In genomic region chr1:155051342-155051776, GRCh38 we compare ENCODE assay signal across 8 cellular contexts. TPM values are rescaled to one million over a fixed set of nuclear protein-coding genes. Genes with fewer than 3 reads are reported as not detected.
DNase-seq lines count a peak whose midpoint lies in the region; ATAC-seq and TF ChIP-seq lines count a peak whose summit lies in the region.

No MANE protein-coding gene starts in this region.

- DNase-seq in HuH-7 (ENCODE audit: low spot score) (peak; percentile 40), NCI-H2196 (lab: John Stamatoyannopoulos, UW; ENCODE audit: unreplicated experiment) (no peak), DMS114 treated with DMSO at 0.1 percent for 48 hours (lab: John Stamatoyannopoulos, UW; ENCODE audit: unreplicated experiment) (no peak), NCI-H82 (lab: John Stamatoyannopoulos, UW) (no peak), DMS53 (lab: John Stamatoyannopoulos, UW) (no peak)
- DNase-seq in central memory CD8-positive, alpha-beta T cell (ENCODE audit: low spot score in 2 of 2) = no peak

- peaks cover 8% of the 10 kb centered on the region for H3K36me3 Mint-ChIP-seq in central memory CD8-positive, alpha-beta T cell (ENCODE audit: insufficient read depth)

- no peaks in the 10 kb centered on the region for H3K27me3 ChIP-seq in mononuclear cell (ENCODE audit: insufficient read depth, low read length)

- no peaks in the 10 kb centered on the region for H3K9me3 Mint-ChIP-seq in central memory CD8-positive, alpha-beta T cell

- H3K27me3 Mint-ChIP-seq in central memory CD8-positive, alpha-beta T cell = no peaks in the 10 kb centered on the region

- H3K4me3 ChIP-seq in mononuclear cell (ENCODE audit: low read length) = peak overlapping the region; percentile 50

- no peaks in the 10 kb centered on the region for H3K9me3 ChIP-seq in mononuclear cell (ENCODE audit: low read depth, low read length)

- ATAC-seq in central memory CD8-positive, alpha-beta T cell (replicated peaks; ENCODE audit: extremely low read depth, poor library complexity, severe bottlenecking) = peak; percentile 2

- H3K4me1 ChIP-seq in mononuclear cell (ENCODE audit: insufficient read depth, low read length) = peaks cover 34% of the 10 kb centered on the region

- peak; percentile 57 for TF ChIP-seq POLR2A in GM15510 (IDR thresholded peaks at IDR 0.05; ENCODE audit: borderline replicate concordance, extremely low read depth, insufficient read length)

- H3K4me1 Mint-ChIP-seq in central memory CD8-positive, alpha-beta T cell = peaks cover 22% of the 10 kb centered on the region

- peak overlapping the region; percentile 83 for H3K4me3 Mint-ChIP-seq in central memory CD8-positive, alpha-beta T cell

- H3K27ac Mint-ChIP-seq in central memory CD8-positive, alpha-beta T cell (ENCODE audit: low read depth) = no peak overlapping the region

RNA-seq across cellular contexts. Expression of gene ADAM15, which starts 0.2 kb away (rescaled TPM):
- total RNA-seq in mononuclear cell = 25.1 TPM

RNA-seq across cellular contexts. Expression of gene EFNA4, which starts 12.2 kb away (rescaled TPM):
- 2.4 TPM for total RNA-seq in mononuclear cell

RNA-seq across cellular contexts. Expression of gene DCST1, which starts 17.7 kb away (rescaled TPM):
- 0.21 TPM for total RNA-seq in mononuclear cell

RNA-seq across cellular contexts. Expression of gene DCST2, which starts 17.8 kb away (rescaled TPM):
- 0.10 TPM for total RNA-seq in mononuclear cell

RNA-seq across cellular contexts. Expression of gene EFNA3, which starts 27.3 kb away (rescaled TPM):
- total RNA-seq in mononuclear cell = 0.21 TPM
